ENCODE assay signal across 8 cellular contexts in genomic region chr2:120344991-120345975, GRCh38. TPM values are rescaled to one million over a fixed set of nuclear protein-coding genes. Genes with fewer than 3 reads are reported as not detected.
A peak's percentile ranks its signal among the peaks of the same experiment; 100 is the strongest.
DNase-seq lines count a peak whose midpoint lies in the region; ATAC-seq and TF ChIP-seq lines count a peak whose summit lies in the region.

No MANE protein-coding gene starts in this region.

- no peaks in the 10 kb centered on the region; the same call in 2 of the 3 replicates for H3K9me3 Mint-ChIP-seq in GM23338

- H3F3A ChIP-seq in GM23338 (replicated peaks; ENCODE audit: low read depth) = peaks cover 8% of the 10 kb centered on the region; the same call in 1 of the 2 replicates

- H3K27ac ChIP-seq in AG04450 (ENCODE audit: low read depth, low read length) (no peak overlapping the region), GM23338 (ENCODE audit: low read depth) (no peak overlapping the region), heart right ventricle (peak overlapping the region in 5 of 10 donors; percentile 13 to 83 (median 56))

- ATAC-seq in GM23338 (no peak), heart right ventricle (peak in 2 of 8 donors; percentile 2 to 12), GM21367 (IDR thresholded peaks at IDR 0.05; ENCODE audit: unreplicated experiment) (no peak)

- H3K4me2 ChIP-seq in GM23338 = peak overlapping the region; percentile 76

- H3K36me3 Mint-ChIP-seq in GM23338 (ENCODE audit: low read depth) = no peaks in the 10 kb centered on the region

- H3K27me3 ChIP-seq in AG04450 (ENCODE audit: control insufficient read depth, insufficient read depth, low read length) = peaks cover 78% of the 10 kb centered on the region
- H3K27me3 ChIP-seq in GM23338 (ENCODE audit: insufficient read depth) = peaks cover 91% of the 10 kb centered on the region
- H3K27me3 ChIP-seq in heart right ventricle = peaks cover 12 to 96% (median 75%) of the 10 kb centered on the region in 7 donors

- 0 out of 3 replicates have a peak overlapping the region, but pooled peaks have one; percentile 37 for H3K4me3 Mint-ChIP-seq in GM23338

- intact Hi-C loops in heart right ventricle (cut with DNase I) = loop anchor here in 9 of 10 donors (1.0 to 10.0 kb wide), 10 partner anchors 97 to 740 kb away; no protein-coding TSS in a partner anchor

- 0 to 1% methylated on average over 95 to 146 of the region's 146 CpGs for WGBS in heart right ventricle, 2 donors

- H3K9me3 ChIP-seq in AG04450 (ENCODE audit: control insufficient read depth, insufficient read depth, low read length) (peaks cover 6% of the 10 kb centered on the region; the same call in 1 of the 2 replicates), heart right ventricle (no peaks in the 10 kb centered on the region)

- H3K27ac Mint-ChIP-seq in GM23338 = no peak overlapping the region

- no peaks in the 10 kb centered on the region for H3K79me2 ChIP-seq in GM23338 (replicated peaks; ENCODE audit: insufficient read depth)

- CTCF ChIA-PET in AG04450 (lab: Charles Lee) = interaction anchor here (1.1 kb wide), 1 partner anchor 335 kb away, joined by 7 read pairs; no protein-coding TSS in a partner anchor

- peaks cover 29% of the 10 kb centered on the region for H3K4me1 ChIP-seq in GM23338 (ENCODE audit: insufficient read depth)
- H3K4me1 ChIP-seq in heart right ventricle = peaks cover 13 to 45% (median 36%) of the 10 kb centered on the region in 9 donors

- H4K20me1 ChIP-seq in GM23338 (replicated peaks; ENCODE audit: insufficient read depth) = 0 out of 2 replicates have a peak, but pooled peaks cover 8% of the 10 kb centered on the region

- DNase-seq in AG04450 (ENCODE audit: low read depth, low spot score) (no peak), GM23338 (ENCODE audit: low spot score) (peak; percentile 40), heart right ventricle (no peak), skeletal muscle cell (ENCODE audit: low read depth) (no peak), DMS153 (lab: John Stamatoyannopoulos, UW) (no peak), SW 1271 (lab: John Stamatoyannopoulos, UW) (no peak)
- DNase-seq in activated CD8-positive, alpha-beta memory T cell treated with anti-CD3 and anti-CD28 coated beads, Interleukin-2, amount 50 U/mL, for 48 hours = peak; percentile 64

- no peaks in the 10 kb centered on the region for H3K9me2 ChIP-seq in GM23338 (ENCODE audit: insufficient read depth)

- POLR2A ChIA-PET in AG04450 (lab: Yijun Ruan, JAX) = no interaction called here

- H3K36me3 ChIP-seq in GM23338 (ENCODE audit: insufficient read depth) = no peaks in the 10 kb centered on the region
- no peaks in the 10 kb centered on the region for H3K36me3 ChIP-seq in heart right ventricle

- H3K4me3 ChIP-seq in AG04450 (ENCODE audit: low read depth, low read length) (peak overlapping the region; percentile 36; the same call in 1 of the 2 replicates), GM23338 (peak overlapping the region; percentile 52), heart right ventricle (peak overlapping the region; percentile 25 to 63 (median 52)), skeletal muscle cell (ENCODE audit: low read depth, low read length) (peak overlapping the region; percentile 38)

- H2AFZ ChIP-seq in GM23338 = peak overlapping the region; percentile 86

- H3K4me1 Mint-ChIP-seq in GM23338 = peaks cover 36% of the 10 kb centered on the region

- TF ChIP-seq CTCF in AG04450 (IDR thresholded peaks at IDR 0.05; ENCODE audit: low read depth, low read length) (no peak), GM23338 (conservative IDR thresholded peaks at IDR 0.05; ENCODE audit: low read depth in 2 of 2) (no peak), heart right ventricle (IDR thresholded peaks at IDR 0.05) (no peak)

- H3K27me3 Mint-ChIP-seq in GM23338 (ENCODE audit: insufficient read depth, low read depth, poor library complexity) = peaks cover 73% of the 10 kb centered on the region

TF ChIP-seq in GM23338, 12 proteins besides CTCF, POLR2A, EP300 and RAD21:
- TF ChIP-seq REST (IDR thresholded peaks at IDR 0.05; ENCODE audit: unreplicated experiment) = no peak
- peak; percentile 99 for TF ChIP-seq EZH2phosphoT487 (IDR thresholded peaks at IDR 0.05; ENCODE audit: unreplicated experiment)
- TF ChIP-seq EZH2 (IDR thresholded peaks at IDR 0.05; ENCODE audit: low read depth, unreplicated experiment) = peak; percentile 93
TF ChIP-seq in GM23338: peak in this region for 2.

RNA-seq across cellular contexts. Expression of gene INHBB, which starts 0.7 kb away (rescaled TPM):
- polyA plus RNA-seq in AG04450 (2011; rRNA removed) = 0.05 and 0.09 TPM in 2 replicates
- 0.14 TPM in 1 of 2 replicates, not detected in the other for polyA minus RNA-seq in AG04450 (2011; rRNA and poly(A)+ RNA removed)
- 0.16 and 0.21 TPM in 2 replicates for total RNA-seq in GM23338 (2014; rRNA removed; shearing (Covaris generic))
- 0.16 TPM in 1 of 2 replicates, not detected in the other for polyA plus RNA-seq in GM23338 (2016; fragmentation: Nextera tagmentation; extraction: Ambion mirVana)
- 1 to 10 TPM in 9 of 10 donors, under 1 TPM in 1; 0.89 to 9.2 (median 2.5) TPM for total RNA-seq in heart right ventricle
- 1 to 10 TPM; 3.6 to 5.9 TPM for polyA plus RNA-seq in heart right ventricle

Comparison
In these comparisons a context has a peak if more than half of its experiments do, and no peak if none do; other contexts are left out.
1. DNase-seq: peak in GM23338 (single experiment) and activated CD8-positive, alpha-beta memory T cell treated with anti-CD3 and anti-CD28 coated beads, Interleukin-2, amount 50 U/mL, for 48 hours (single experiment); none in AG04450 (single experiment), heart right ventricle (0 of 2), skeletal muscle cell (single experiment), DMS153 (single experiment) and SW 1271 (0 of 2).
2. Peak in every context shown above with its lines, with median percentiles within 50 percentile points of each other: H3K4me3 ChIP-seq.